8 cellular contexts compared by ENCODE assay signal in the genomic region with DNA sequence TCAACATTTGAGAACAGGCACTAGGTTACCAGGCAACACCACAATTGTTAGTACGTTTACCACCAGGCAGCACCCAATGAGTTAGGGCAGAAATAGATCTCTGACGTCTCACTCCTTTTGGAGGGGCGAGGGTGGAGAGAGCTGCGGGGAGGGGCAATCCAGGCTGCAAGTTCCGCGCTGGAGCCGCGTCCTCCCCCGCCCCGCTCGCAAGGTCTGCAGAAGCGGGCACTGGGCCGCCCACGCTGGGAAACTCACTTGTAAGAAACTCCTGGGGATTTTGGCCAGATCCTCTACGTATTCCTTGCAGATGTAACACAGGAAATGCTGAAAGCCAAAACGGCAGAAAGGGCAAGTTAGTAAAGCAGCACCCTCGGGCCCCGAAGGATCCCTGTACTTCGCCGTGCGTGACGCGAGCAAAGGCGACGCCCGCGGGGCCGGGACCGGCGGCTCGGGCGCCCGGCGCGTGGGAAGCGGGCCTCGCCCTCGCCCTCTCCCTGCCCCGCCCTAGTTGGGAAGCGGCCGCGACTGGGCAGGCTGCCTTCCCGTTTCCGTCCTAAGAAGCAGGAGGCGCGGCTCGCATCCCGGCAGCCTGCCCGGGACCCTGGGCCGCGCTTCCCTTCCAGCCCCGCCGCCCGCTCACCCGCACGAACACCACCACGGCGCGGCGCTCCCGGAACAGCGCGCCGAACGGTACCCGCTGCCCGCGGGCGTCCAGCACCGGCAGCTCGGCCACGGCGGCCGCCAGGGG. TPM values are rescaled to one million over a fixed set of nuclear protein-coding genes. Genes with fewer than 3 reads are reported as not detected.
A peak's percentile ranks its signal among the peaks of the same experiment; 100 is the strongest.
DNase-seq lines count a peak whose midpoint lies in the region; ATAC-seq and TF ChIP-seq lines count a peak whose summit lies in the region.

No MANE protein-coding gene starts in this region.

- peaks cover 25% of the 10 kb centered on the region for H3K4me1 Mint-ChIP-seq in Caco-2 (ENCODE audit: low read depth, unreplicated experiment)
- H3K4me1 Mint-ChIP-seq in activated naive CD4-positive, alpha-beta T cell treated with anti-CD3 and anti-CD28 coated beads, Interleukin-2, amount 10 ng/mL, durations not matched to agents 7 days and 5 days, result peaks cover 16% of the 10 kb centered on the region

- no peaks in the 10 kb centered on the region for H3K27me3 ChIP-seq in Caco-2 (replicated peaks; ENCODE audit: control insufficient read depth, insufficient read depth, low read length)
- H3K27me3 ChIP-seq in Karpas-422 (ENCODE audit: low read length), result no peaks in the 10 kb centered on the region
- H3K27me3 ChIP-seq in SJCRH30, result no peaks in the 10 kb centered on the region
- peaks cover 45% of the 10 kb centered on the region for H3K27me3 ChIP-seq in neutrophil

- TF ChIP-seq CTCF in Caco-2 (IDR thresholded peaks at IDR 0.05; ENCODE audit: insufficient read depth in 1 of 2, low read depth in 1 of 2, low read length in 1 of 2, severe bottlenecking in 1 of 2, unreplicated experiment in 1 of 2) (no peak), neutrophil (IDR thresholded peaks at IDR 0.05) (no peak)

- peak overlapping the region; percentile 87 for H3K4me3 Mint-ChIP-seq in Caco-2 (ENCODE audit: unreplicated experiment)
- peak overlapping the region; percentile 80 for H3K4me3 Mint-ChIP-seq in activated naive CD4-positive, alpha-beta T cell treated with anti-CD3 and anti-CD28 coated beads, Interleukin-2, amount 10 ng/mL, durations not matched to agents 7 days and 5 days

- peak overlapping the region; percentile 91 for H3K4me3 ChIP-seq in Caco-2 (ENCODE audit: low read depth, low read length)
- H3K4me3 ChIP-seq in Karpas-422 (ENCODE audit: low read length), result peak overlapping the region; percentile 49; the same call in 1 of the 2 replicates
- peak overlapping the region; percentile 68 for H3K4me3 ChIP-seq in SJCRH30
- H3K4me3 ChIP-seq in neutrophil (ENCODE audit: low read depth in 1 of 2, low read length in 1 of 2), result peak overlapping the region; percentile 65 to 67

- H3K27me3 Mint-ChIP-seq in Caco-2 (ENCODE audit: insufficient read depth, unreplicated experiment), result no peaks in the 10 kb centered on the region
- H3K27me3 Mint-ChIP-seq in activated naive CD4-positive, alpha-beta T cell treated with anti-CD3 and anti-CD28 coated beads, Interleukin-2, amount 10 ng/mL, durations not matched to agents 7 days and 5 days, result peaks cover 17% of the 10 kb centered on the region

- peaks cover 44% of the 10 kb centered on the region for H3K36me3 Mint-ChIP-seq in Caco-2 (ENCODE audit: insufficient read depth, unreplicated experiment)
- no peaks in the 10 kb centered on the region for H3K36me3 Mint-ChIP-seq in activated naive CD4-positive, alpha-beta T cell treated with anti-CD3 and anti-CD28 coated beads, Interleukin-2, amount 10 ng/mL, durations not matched to agents 7 days and 5 days

- no peak overlapping the region for H3K9ac ChIP-seq in Karpas-422 (ENCODE audit: low read length)

- POLR2A ChIA-PET in Caco-2 (lab: Charles Lee), result interaction anchor here (1.0 kb wide), 1 partner anchor 10 kb away, joined by 9 read pairs; no protein-coding TSS in a partner anchor

- no peaks in the 10 kb centered on the region for H3K9me3 Mint-ChIP-seq in Caco-2 (ENCODE audit: unreplicated experiment)
- no peaks in the 10 kb centered on the region for H3K9me3 Mint-ChIP-seq in activated naive CD4-positive, alpha-beta T cell treated with anti-CD3 and anti-CD28 coated beads, Interleukin-2, amount 10 ng/mL, durations not matched to agents 7 days and 5 days

- no peaks in the 10 kb centered on the region for H3K79me2 ChIP-seq in Karpas-422 (ENCODE audit: low read length)

- H3K4me1 ChIP-seq in Caco-2 (peaks cover 4% of the 10 kb centered on the region; the same call in 1 of the 2 replicates), Karpas-422 (ENCODE audit: low read length) (peaks cover 3% of the 10 kb centered on the region; the same call in 1 of the 2 replicates), SJCRH30 (peaks cover 3% of the 10 kb centered on the region), neutrophil (ENCODE audit: control insufficient read depth in 1 of 2, insufficient read depth in 1 of 2, low read depth in 1 of 2, low read length in 1 of 2) (peaks cover 10 to 11% of the 10 kb centered on the region in 2 experiments)

- H3K27ac ChIP-seq in Karpas-422 (ENCODE audit: low read length) (no peak overlapping the region), SJCRH30 (peak overlapping the region; percentile 26; the same call in 1 of the 2 replicates), neutrophil (peak overlapping the region; percentile 35)

- peak; percentile 63 for ATAC-seq in GM21528 (IDR thresholded peaks at IDR 0.05; ENCODE audit: low FRiP score, unreplicated experiment)

- intact Hi-C loops in Caco-2 (cut with micrococcal nuclease; ENCODE audit: unreplicated experiment), result loop anchor here (1.0 to 5.0 kb wide), 3 partner anchors 10 to 327 kb away; no protein-coding TSS in a partner anchor

- peak overlapping the region; percentile 44 for H3K4me2 ChIP-seq in Karpas-422 (ENCODE audit: low read depth, low read length, poor library complexity, severe bottlenecking)

- H3K36me3 ChIP-seq in Caco-2 (ENCODE audit: control insufficient read depth, insufficient read depth, low read length) (no peaks in the 10 kb centered on the region), Karpas-422 (ENCODE audit: insufficient read depth, low read length) (no peaks in the 10 kb centered on the region), SJCRH30 (no peaks in the 10 kb centered on the region), neutrophil (no peaks in the 10 kb centered on the region)

- DNase-seq in Caco-2, result peak; percentile 73 to 77
- DNase-seq in Karpas-422, result no peak
- peak; percentile 76 to 79 for DNase-seq in SJCRH30
- DNase-seq in activated naive CD4-positive, alpha-beta T cell treated with anti-CD3 and anti-CD28 coated beads, Interleukin-2, amount 10 ng/mL, durations not matched to agents 7 days and 5 days, result peak; percentile 69
- DNase-seq in germinal center (ENCODE audit: low spot score), result peak; percentile 50
- peak; percentile 88 for DNase-seq in stromal cell of bone marrow (ENCODE audit: low read depth)

- H2AFZ ChIP-seq in Karpas-422 (ENCODE audit: low read length), result no peak overlapping the region

- no TSS peak for BruUV-seq in Caco-2 (replicated peaks; lab: Mats Ljungman, UMichigan)

- peak overlapping the region; percentile 88 for H3K27ac Mint-ChIP-seq in Caco-2 (ENCODE audit: unreplicated experiment)
- peak overlapping the region; percentile 81 for H3K27ac Mint-ChIP-seq in activated naive CD4-positive, alpha-beta T cell treated with anti-CD3 and anti-CD28 coated beads, Interleukin-2, amount 10 ng/mL, durations not matched to agents 7 days and 5 days

- no peaks in the 10 kb centered on the region for H3K9me2 ChIP-seq in Karpas-422 (replicated peaks; ENCODE audit: insufficient read depth, low read length)

- no peaks in the 10 kb centered on the region for H3K9me3 ChIP-seq in Caco-2
- H3K9me3 ChIP-seq in Karpas-422 (ENCODE audit: low read length), result no peaks in the 10 kb centered on the region
- no peaks in the 10 kb centered on the region for H3K9me3 ChIP-seq in SJCRH30 (replicated peaks)
- H3K9me3 ChIP-seq in neutrophil, result no peaks in the 10 kb centered on the region

- H4K20me1 ChIP-seq in Karpas-422 (ENCODE audit: insufficient read depth, low read depth, low read length), result no peaks in the 10 kb centered on the region

- CTCF ChIA-PET in Caco-2 (lab: Charles Lee), result no interaction called here
- CTCF ChIA-PET in activated naive CD4-positive, alpha-beta T cell treated with anti-CD3 and anti-CD28 coated beads, Interleukin-2, amount 10 ng/mL, durations not matched to agents 7 days and 5 days (lab: Charles Lee), result interaction anchor here (0.8 kb wide), 1 partner anchor 268 kb away, joined by 3 read pairs; no protein-coding TSS in a partner anchor

RNA-seq across cellular contexts. Expression of a gene that starts 0.5 kb away (rescaled TPM):
- total RNA-seq in Caco-2 (2022), result 26.3 and 35.4 TPM in 2 replicates
- 1.6 and 1.9 TPM in 2 replicates for total RNA-seq in Karpas-422 (2014; rRNA removed; shearing (Covaris generic); ENCODE audit: low replicate concordance)
- total RNA-seq in SJCRH30 (2014; rRNA removed; shearing (Covaris generic)), result 12.2 and 12.5 TPM in 2 replicates

RNA-seq across cellular contexts. Expression of a gene that starts 35.0 kb away (rescaled TPM):
- 81.4 and 82.3 TPM in 2 replicates for total RNA-seq in Caco-2 (2022)
- 0.11 and 1.3 TPM in 2 replicates for total RNA-seq in Karpas-422 (2014; rRNA removed; shearing (Covaris generic); ENCODE audit: low replicate concordance)
- total RNA-seq in SJCRH30 (2014; rRNA removed; shearing (Covaris generic)), result 36.1 and 37.1 TPM in 2 replicates

Comparison
In these comparisons a context has a peak if more than half of its experiments do, and no peak if none do; other contexts are left out.
1. RNA of a gene that starts 35.0 kb away (total RNA-seq): 81.4 to 82.3 TPM in Caco-2 and 36.1 to 37.1 TPM in SJCRH30; 0.11 to 1.3 TPM in Karpas-422; every median in the first group is over 10 times any median in the second.
2. Peak in every context shown above with its lines, with median percentiles within 50 percentile points of each other: H3K4me3 ChIP-seq.